In the genomic region with DNA sequence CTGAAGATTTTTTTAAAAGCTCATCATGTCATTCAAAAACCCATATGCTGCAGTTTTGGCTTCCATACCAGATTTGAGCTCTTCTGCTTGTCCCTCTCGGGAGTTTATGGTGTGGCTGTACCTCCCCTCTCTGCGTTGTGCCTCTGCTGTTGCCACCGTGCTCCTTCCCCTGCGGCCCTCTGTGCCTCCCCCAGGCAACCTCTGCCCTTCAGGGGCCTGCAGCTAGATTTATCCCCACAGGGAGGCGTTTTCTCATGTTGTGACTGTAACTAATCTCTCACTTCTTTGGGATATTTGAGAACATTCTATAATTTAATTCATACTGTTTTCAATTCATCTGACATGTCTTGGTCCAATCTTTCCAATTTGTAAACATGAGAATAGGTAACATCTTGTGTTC, we compare ENCODE assay signal across 16 cellular contexts. TPM values are rescaled to one million over a fixed set of nuclear protein-coding genes. Genes with fewer than 3 reads are reported as not detected.
DNase-seq lines count a peak whose midpoint lies in the region; ATAC-seq, FAIRE-seq and TF ChIP-seq lines count a peak whose summit lies in the region.
"Had no signal": no experiment of that assay in that cellular context is flagged by ENCODE, and none has a peak within 500 bp of the region (broad histone marks: within the 10 kb centered on the region; RNA-seq: fewer than 3 reads in every experiment).

No MANE protein-coding gene starts in this region.

- in situ Hi-C loops in SK-MEL-5 (cut with HindIII; ENCODE audit: low pct_unique_long_range_greater_than_20kb, low sequenced_read_pairs) = no loop called here

- no peak for ATAC-seq in psoas muscle
- no peak for ATAC-seq in HG02798 (IDR thresholded peaks at IDR 0.05; ENCODE audit: poor library complexity, unreplicated experiment)
- ATAC-seq: stimulated activated naive CD8-positive, alpha-beta T cell treated with anti-CD3 and anti-CD28 coated beads, Interleukin-15, amount 100 ng/mL, for 72 hours had no signal

- intact Hi-C loops in A673 (cut with micrococcal nuclease; ENCODE audit: unreplicated experiment) = no loop called here
- intact Hi-C loops in psoas muscle (cut with DNase I) = no loop called here

- no TSS peak for BruUV-seq in A673 (replicated peaks; lab: Mats Ljungman, UMichigan)

- CTCF ChIA-PET in A673 (lab: Charles Lee) = no interaction called here

- no peak overlapping the region for H3K27ac ChIP-seq in A673 (ENCODE audit: low read depth, low read length, poor library complexity, severe bottlenecking)
- H3K27ac ChIP-seq in psoas muscle = no peak overlapping the region
- H3K27ac ChIP-seq: GM23248, parathyroid adenoma had no signal

- H3K4me1 ChIP-seq in A673 (ENCODE audit: insufficient read depth, low read length, poor library complexity, severe bottlenecking) (no peaks in the 10 kb centered on the region), psoas muscle (no peaks in the 10 kb centered on the region)
- H3K4me1 ChIP-seq: parathyroid adenoma had no signal

- WGBS in psoas muscle, 3 donors = 63 to 74% (median 69%) methylated on average over 5 of the region's 5 CpGs

- TF ChIP-seq CTCF in A673 (conservative IDR thresholded peaks at IDR 0.05; ENCODE audit: low read depth, low read length) (0 out of 2 replicates have a peak, but pooled peaks have one; percentile 28), psoas muscle (IDR thresholded peaks at IDR 0.05) (no peak)

- H3K4me3 ChIP-seq in A673 (ENCODE audit: low read depth, low read length, poor library complexity, severe bottlenecking) (no peak overlapping the region), psoas muscle (no peak overlapping the region)
- H3K4me3 ChIP-seq: GM23248 had no signal

- no peak for FAIRE-seq in HTR-8/SVneo (lab: Jason Lieb, UNC)

- H3K9me3 ChIP-seq in A673 (ENCODE audit: low read depth, low read length, poor library complexity, severe bottlenecking) (no peaks in the 10 kb centered on the region), psoas muscle (no peaks in the 10 kb centered on the region)

- H3K27me3 ChIP-seq in A673 (replicated peaks; ENCODE audit: insufficient read depth, low read depth, low read length, poor library complexity) (no peaks in the 10 kb centered on the region), psoas muscle (ENCODE audit: insufficient read depth in 3 of 3, low read length in 2 of 3) (no peaks in the 10 kb centered on the region)

- POLR2A ChIA-PET in A673 (lab: Charles Lee; ENCODE audit: low non-redundant PET) = no interaction called here

- peaks cover 16% of the 10 kb centered on the region for H3K36me3 ChIP-seq in A673 (ENCODE audit: insufficient read depth, low read length, poor library complexity, severe bottlenecking)
- peaks cover 0 to 90% of the 10 kb centered on the region in 2 donors for H3K36me3 ChIP-seq in psoas muscle (ENCODE audit: insufficient read depth in 1 of 2, low read depth in 1 of 2)

- DNase-seq in A673 (ENCODE audit: low spot score) = peak; percentile 15
- DNase-seq in ELF-1 (ENCODE audit: low read depth, low spot score) = peak; percentile 36
- DNase-seq in SK-MEL-5 (ENCODE audit: low read depth, low spot score) = peak; percentile 41
- peak; percentile 54 for DNase-seq in iPS-NIHi7 (ENCODE audit: extremely low spot score)
- no peak for DNase-seq in HTR-8/SVneo (ENCODE audit: insufficient read length, low spot score)
- DNase-seq in psoas muscle = no peak
- no peak for DNase-seq in RPMI8226
- DNase-seq: activated naive CD4-positive, alpha-beta T cell treated with anti-CD3 and anti-CD28 coated beads for 36 hours; GM23248; IMR-90; kidney glomerular epithelial cell; NCI-H2081; NCI-H82; stimulated activated naive CD8-positive, alpha-beta T cell treated with anti-CD3 and anti-CD28 coated beads, Interleukin-15, amount 100 ng/mL, for 72 hours had no signal

RNA-seq across cellular contexts. Expression of gene TASOR2, which starts 52.7 kb away (rescaled TPM):
- total RNA-seq in A673 (2021) (82.5 and 94.5 TPM in 2 replicates), psoas muscle (10 to 100 TPM; 31.5 to 45.6 (median 39.0) TPM)
- total RNA-seq in SK-MEL-5 (2014; rRNA removed; shearing (Covaris generic)) = 49.3 and 52.6 TPM in 2 replicates
- polyA plus RNA-seq in SK-MEL-5 (2015; cell fraction: cytosol; rRNA removed) = 19.9 and 39.7 TPM in 2 replicates
- polyA plus RNA-seq in SK-MEL-5 (2015; cell fraction: nucleus; rRNA removed) = 48.3 and 50.0 TPM in 2 replicates
- polyA plus RNA-seq in psoas muscle = 10 to 100 TPM in 2 of 3 donors, 1 to 10 TPM in 1; 8.2 to 24.9 (median 12.1) TPM

Comparison
In these comparisons a context has a peak if more than half of its experiments do, and no peak if none do; other contexts are left out.
1. DNase-seq: peak in A673 (single experiment), ELF-1 (single experiment), SK-MEL-5 (single experiment) and iPS-NIHi7 (single experiment); none in HTR-8/SVneo (single experiment), psoas muscle (0 of 2) and RPMI8226 (single experiment).